Comparison of ENCODE assay signal across 8 cellular contexts in genomic region chr1:230424440-230425251, GRCh38. TPM values are rescaled to one million over a fixed set of nuclear protein-coding genes. Genes with fewer than 3 reads are reported as not detected.
DNase-seq lines count a peak whose midpoint lies in the region; ATAC-seq and FAIRE-seq lines count a peak whose summit lies in the region.

No MANE protein-coding gene starts in this region.

- no peaks in the 10 kb centered on the region for H3K36me3 ChIP-seq in CD4-positive, CD25-positive, alpha-beta regulatory T cell (ENCODE audit: control insufficient read depth, insufficient read depth, low read length)

- H3K27me3 Mint-ChIP-seq in CD4-positive, CD25-positive, alpha-beta regulatory T cell: peaks cover 61% of the 10 kb centered on the region

- no peaks in the 10 kb centered on the region for H3K36me3 Mint-ChIP-seq in CD4-positive, CD25-positive, alpha-beta regulatory T cell

- ATAC-seq in CD4-positive, CD25-positive, alpha-beta regulatory T cell (ENCODE audit: low read depth in 2 of 2): no peak
- ATAC-seq in GM21423 (IDR thresholded peaks at IDR 0.05; ENCODE audit: unreplicated experiment) (no peak), GM21825 (IDR thresholded peaks at IDR 0.05; ENCODE audit: unreplicated experiment) (no peak), GM21723 (IDR thresholded peaks at IDR 0.05; ENCODE audit: unreplicated experiment) (no peak)

- no peak overlapping the region for H3K27ac ChIP-seq in CD4-positive, CD25-positive, alpha-beta regulatory T cell (ENCODE audit: insufficient read depth, low read length, poor library complexity, severe bottlenecking)

- peaks cover 6% of the 10 kb centered on the region for H3K4me1 ChIP-seq in CD4-positive, CD25-positive, alpha-beta regulatory T cell (ENCODE audit: control insufficient read depth, insufficient read depth, low read length, poor library complexity, severe bottlenecking)

- no peaks in the 10 kb centered on the region for H3K9me3 ChIP-seq in CD4-positive, CD25-positive, alpha-beta regulatory T cell (ENCODE audit: control insufficient read depth in 2 of 2, low read length in 2 of 2)

- DNase-seq in CD4-positive, CD25-positive, alpha-beta regulatory T cell: peak in 1 of 3 donors; percentile 15
- peak; percentile 70 for DNase-seq in Jurkat, Clone E6-1 (ENCODE audit: low read depth, low spot score)
- DNase-seq in astrocyte of the hippocampus (ENCODE audit: low read depth, low spot score): peak; percentile 8
- peak; percentile 30 for DNase-seq in myocyte (ENCODE audit: low read depth)
- no peak for DNase-seq in HTR-8/SVneo (ENCODE audit: insufficient read length, low spot score)

- H3K4me3 Mint-ChIP-seq in CD4-positive, CD25-positive, alpha-beta regulatory T cell: peak overlapping the region in 3 of 4 donors; percentile 57 to 75 (median 58)

- H3K9me3 Mint-ChIP-seq in CD4-positive, CD25-positive, alpha-beta regulatory T cell: peaks cover 0 to 9% (median 0%) of the 10 kb centered on the region in 7 donors

- H3K27me3 ChIP-seq in CD4-positive, CD25-positive, alpha-beta regulatory T cell (ENCODE audit: control insufficient read depth, insufficient read depth, low read length): peaks cover 34% of the 10 kb centered on the region

- no peak overlapping the region for H3K4me3 ChIP-seq in CD4-positive, CD25-positive, alpha-beta regulatory T cell (ENCODE audit: low read depth, low read length)
- H3K4me3 ChIP-seq in Jurkat, Clone E6-1 (ENCODE audit: low read length): peak overlapping the region; percentile 55

- H3K27ac Mint-ChIP-seq in CD4-positive, CD25-positive, alpha-beta regulatory T cell: no peak overlapping the region

- FAIRE-seq in HTR-8/SVneo (lab: Jason Lieb, UNC): no peak

- H3K4me1 Mint-ChIP-seq in CD4-positive, CD25-positive, alpha-beta regulatory T cell: peaks cover 0 to 17% (median 2%) of the 10 kb centered on the region in 4 donors

RNA-seq across cellular contexts. Expression of gene PGBD5, which starts 1.5 kb away (rescaled TPM):
- not detected for total RNA-seq in CD4-positive, CD25-positive, alpha-beta regulatory T cell
- polyA plus RNA-seq in CD4-positive, CD25-positive, alpha-beta regulatory T cell: not detected
- 3.4 TPM for polyA plus RNA-seq in Jurkat, Clone E6-1 (2012; ENCODE audit: insufficient read depth, insufficient read length)
- 26.9 and 38.7 TPM in 2 replicates for total RNA-seq in myocyte
- polyA plus RNA-seq in myocyte (2012): 30.9 TPM

Comparison
In these comparisons a context has a peak if more than half of its experiments do, and no peak if none do; other contexts are left out.
1. RNA of gene PGBD5, which starts 1.5 kb away (total RNA-seq): 26.9 to 38.7 TPM in myocyte; not detected in CD4-positive, CD25-positive, alpha-beta regulatory T cell (single experiment); every median in the first group is over 10 times any median in the second.